8 cellular contexts compared by ENCODE assay signal in genomic region chr1:25506566-25507463, GRCh38. TPM values are rescaled to one million over a fixed set of nuclear protein-coding genes. Genes with fewer than 3 reads are reported as not detected.
DNase-seq lines count a peak whose midpoint lies in the region; ATAC-seq, FAIRE-seq and TF ChIP-seq lines count a peak whose summit lies in the region.
"Not testable (repeated sequence)": the region's sequence is repeated elsewhere in the genome, so short reads cannot be mapped to it uniquely, and the experiment has no call there.

No MANE protein-coding gene starts in this region.

- not testable (repeated sequence) for H3K27me3 Mint-ChIP-seq in activated CD4-positive, alpha-beta T cell treated with anti-CD3 and anti-CD28 coated beads, Interleukin-2, amount 10 ng/mL, durations not matched to agents 7 days and 5 days; activated T-helper 1 cell treated with anti-CD3 and anti-CD28 coated beads, Interleukin-12 subunit alpha, Interleukin-12 subunit beta, Interleukin-2, Interleukin-4 antibody, amounts not matched to agents 30 ng/mL and 10 ng/mL and 1 ng/mL, durations not matched to agents 14 hours and 24 hours and 36 hours (ENCODE audit: insufficient read depth); effector memory CD8-positive, alpha-beta T cell; naive thymus-derived CD8-positive, alpha-beta T cell; stimulated activated naive CD8-positive, alpha-beta T cell treated with anti-CD3 and anti-CD28 coated beads, Interleukin-15, amount 100 ng/mL, for 72 hours

- 43% methylated on average over 23 of the region's 37 CpGs for whole genome bisulfite sequencing in A549 (ENCODE audit: missing lambda C conversion rate)

- H3K4me3 Mint-ChIP-seq in activated CD4-positive, alpha-beta T cell treated with anti-CD3 and anti-CD28 coated beads, Interleukin-2, amount 10 ng/mL, durations not matched to agents 7 days and 5 days: peak overlapping the region; percentile 55
- H3K4me3 Mint-ChIP-seq in activated T-helper 1 cell treated with anti-CD3 and anti-CD28 coated beads, Interleukin-12 subunit alpha, Interleukin-12 subunit beta, Interleukin-2, Interleukin-4 antibody, amounts not matched to agents 30 ng/mL and 10 ng/mL and 1 ng/mL, durations not matched to agents 14 hours and 24 hours and 36 hours: peak overlapping the region; percentile 30
- peak overlapping the region; percentile 63 to 65 for H3K4me3 Mint-ChIP-seq in effector memory CD8-positive, alpha-beta T cell
- peak overlapping the region; percentile 58 to 85 (median 82) for H3K4me3 Mint-ChIP-seq in naive thymus-derived CD8-positive, alpha-beta T cell
- peak overlapping the region; percentile 50 to 73 for H3K4me3 Mint-ChIP-seq in stimulated activated naive CD8-positive, alpha-beta T cell treated with anti-CD3 and anti-CD28 coated beads, Interleukin-15, amount 100 ng/mL, for 72 hours

- intact Hi-C loops in activated T-helper 1 cell treated with anti-CD3 and anti-CD28 coated beads, Interleukin-12 subunit alpha, Interleukin-12 subunit beta, Interleukin-2, Interleukin-4 antibody, amounts not matched to agents 30 ng/mL and 10 ng/mL and 1 ng/mL, durations not matched to agents 14 hours and 24 hours and 36 hours (cut with micrococcal nuclease): not testable (repeated sequence)

- not testable (repeated sequence) for H3K36me3 Mint-ChIP-seq in activated CD4-positive, alpha-beta T cell treated with anti-CD3 and anti-CD28 coated beads, Interleukin-2, amount 10 ng/mL, durations not matched to agents 7 days and 5 days (ENCODE audit: low read depth); activated T-helper 1 cell treated with anti-CD3 and anti-CD28 coated beads, Interleukin-12 subunit alpha, Interleukin-12 subunit beta, Interleukin-2, Interleukin-4 antibody, amounts not matched to agents 30 ng/mL and 10 ng/mL and 1 ng/mL, durations not matched to agents 14 hours and 24 hours and 36 hours (ENCODE audit: low read depth); effector memory CD8-positive, alpha-beta T cell (ENCODE audit: insufficient read depth); naive thymus-derived CD8-positive, alpha-beta T cell

- peak overlapping the region in 1 of 2 experiments; percentile 46; a peak in 2 of 6 replicates for H3K27ac ChIP-seq in A549
- not testable (repeated sequence) for H3K27ac ChIP-seq in HEK293 (ENCODE audit: extremely low read depth, low read depth, low read length); iPS-18a (ENCODE audit: low read length)

- H3K4me1 Mint-ChIP-seq in activated CD4-positive, alpha-beta T cell treated with anti-CD3 and anti-CD28 coated beads, Interleukin-2, amount 10 ng/mL, durations not matched to agents 7 days and 5 days: peaks cover 25% of the 10 kb centered on the region
- H3K4me1 Mint-ChIP-seq in activated T-helper 1 cell treated with anti-CD3 and anti-CD28 coated beads, Interleukin-12 subunit alpha, Interleukin-12 subunit beta, Interleukin-2, Interleukin-4 antibody, amounts not matched to agents 30 ng/mL and 10 ng/mL and 1 ng/mL, durations not matched to agents 14 hours and 24 hours and 36 hours (ENCODE audit: low read depth): peaks cover 12% of the 10 kb centered on the region
- H3K4me1 Mint-ChIP-seq in effector memory CD8-positive, alpha-beta T cell (ENCODE audit: low read depth in 2 of 2): peaks cover 10 to 11% of the 10 kb centered on the region in 2 donors
- peaks cover 12 to 36% (median 33%) of the 10 kb centered on the region in 4 donors for H3K4me1 Mint-ChIP-seq in naive thymus-derived CD8-positive, alpha-beta T cell
- H3K4me1 Mint-ChIP-seq in stimulated activated naive CD8-positive, alpha-beta T cell treated with anti-CD3 and anti-CD28 coated beads, Interleukin-15, amount 100 ng/mL, for 72 hours: peaks cover 32% of the 10 kb centered on the region

- H3K9me3 Mint-ChIP-seq in activated CD4-positive, alpha-beta T cell treated with anti-CD3 and anti-CD28 coated beads, Interleukin-2, amount 10 ng/mL, durations not matched to agents 7 days and 5 days; activated T-helper 1 cell treated with anti-CD3 and anti-CD28 coated beads, Interleukin-12 subunit alpha, Interleukin-12 subunit beta, Interleukin-2, Interleukin-4 antibody, amounts not matched to agents 30 ng/mL and 10 ng/mL and 1 ng/mL, durations not matched to agents 14 hours and 24 hours and 36 hours; effector memory CD8-positive, alpha-beta T cell; naive thymus-derived CD8-positive, alpha-beta T cell; stimulated activated naive CD8-positive, alpha-beta T cell treated with anti-CD3 and anti-CD28 coated beads, Interleukin-15, amount 100 ng/mL, for 72 hours: not testable (repeated sequence)

- not testable (repeated sequence) for TF ChIP-seq CTCF in A549 (IDR thresholded peaks at IDR 0.05); HEK293 (tag by site-specific recombination; IDR thresholded peaks at IDR 0.05)

- not testable (repeated sequence) for ATAC-seq in A549; effector memory CD8-positive, alpha-beta T cell (replicated peaks); naive thymus-derived CD8-positive, alpha-beta T cell; stimulated activated naive CD8-positive, alpha-beta T cell treated with anti-CD3 and anti-CD28 coated beads, Interleukin-15, amount 100 ng/mL, for 72 hours

- H3K9me3 ChIP-seq in A549; HEK293 (ENCODE audit: control insufficient read depth, insufficient read depth, low read depth, low read length); iPS-18a (ENCODE audit: control insufficient read depth, low read depth, low read length): not testable (repeated sequence)

- TF ChIP-seq RAD21 in A549 (conservative IDR thresholded peaks at IDR 0.05 in 1 of 2, IDR thresholded peaks at IDR 0.05 in 1 of 2): not testable (repeated sequence)

- CTCF ChIA-PET in A549 (lab: Yijun Ruan, JAX): interaction anchor here (1.5 to 6.1 kb wide), 2 partner anchors 13 to 19 kb away, joined by 4 to 35 read pairs; no protein-coding TSS in a partner anchor
- CTCF ChIA-PET in HEK293 (lab: Yijun Ruan, JAX): interaction anchor here (0.7 to 2.3 kb wide), 2 partner anchors 19 to 31 kb away, joined by 3 to 7 read pairs; no protein-coding TSS in a partner anchor
- CTCF ChIA-PET in activated CD4-positive, alpha-beta T cell treated with anti-CD3 and anti-CD28 coated beads, Interleukin-2, amount 10 ng/mL, durations not matched to agents 7 days and 5 days (lab: Charles Lee): interaction anchor here (0.7 kb wide), 1 partner anchor 304 kb away, joined by 3 read pairs; no protein-coding TSS in a partner anchor

- H3K36me3 ChIP-seq in HEK293 (ENCODE audit: control insufficient read depth in 2 of 2, insufficient read depth in 1 of 2, low read length in 2 of 2); iPS-18a (ENCODE audit: control insufficient read depth, low read depth, low read length): not testable (repeated sequence)

- H3K27ac Mint-ChIP-seq in activated CD4-positive, alpha-beta T cell treated with anti-CD3 and anti-CD28 coated beads, Interleukin-2, amount 10 ng/mL, durations not matched to agents 7 days and 5 days: peak overlapping the region; percentile 78
- H3K27ac Mint-ChIP-seq in activated T-helper 1 cell treated with anti-CD3 and anti-CD28 coated beads, Interleukin-12 subunit alpha, Interleukin-12 subunit beta, Interleukin-2, Interleukin-4 antibody, amounts not matched to agents 30 ng/mL and 10 ng/mL and 1 ng/mL, durations not matched to agents 14 hours and 24 hours and 36 hours; effector memory CD8-positive, alpha-beta T cell: not testable (repeated sequence)
- H3K27ac Mint-ChIP-seq in naive thymus-derived CD8-positive, alpha-beta T cell: peak overlapping the region; percentile 79 to 95 (median 89)
- peak overlapping the region; percentile 25 to 97 for H3K27ac Mint-ChIP-seq in stimulated activated naive CD8-positive, alpha-beta T cell treated with anti-CD3 and anti-CD28 coated beads, Interleukin-15, amount 100 ng/mL, for 72 hours

- H3K9ac ChIP-seq in iPS-18a (ENCODE audit: low read length): peak overlapping the region; percentile 51

- not testable (repeated sequence) for TF ChIP-seq EP300 in A549 (IDR thresholded peaks at IDR 0.05)

- not testable (repeated sequence) for FAIRE-seq in A549 (lab: Jason Lieb, UNC)

- H3K4me2 ChIP-seq in A549: peak overlapping the region; percentile 62; the same call in 2 of the 3 replicates

- H3K4me1 ChIP-seq in A549 (peaks cover 11% of the 10 kb centered on the region; the same call in 1 of the 3 replicates), iPS-18a (ENCODE audit: control insufficient read depth, low read depth, low read length) (peaks cover 15% of the 10 kb centered on the region)
- H3K4me1 ChIP-seq in HEK293 (ENCODE audit: control insufficient read depth, insufficient read depth, low read length): not testable (repeated sequence)

- peak overlapping the region; percentile 31; the same call in 1 of the 3 replicates for H3K4me3 ChIP-seq in A549
- H3K4me3 ChIP-seq in HEK293 (ENCODE audit: low read depth, low read length): not testable (repeated sequence)
- H3K4me3 ChIP-seq in iPS-18a (ENCODE audit: low read length): peak overlapping the region; percentile 38

- not testable (repeated sequence) for H3K27me3 ChIP-seq in iPS-18a (ENCODE audit: control insufficient read depth, insufficient read depth, low read length)

- DNase-seq in A549 (ENCODE audit: low read depth in 1 of 2, low spot score in 1 of 2); stimulated activated naive CD8-positive, alpha-beta T cell treated with anti-CD3 and anti-CD28 coated beads, Interleukin-15, amount 100 ng/mL, for 72 hours: not testable (repeated sequence)
- DNase-seq in activated CD4-positive, alpha-beta T cell treated with anti-CD3 and anti-CD28 coated beads, Interleukin-2, amount 10 ng/mL, durations not matched to agents 7 days and 5 days: peak; percentile 42
- DNase-seq in activated T-helper 1 cell treated with anti-CD3 and anti-CD28 coated beads, Interleukin-12 subunit alpha, Interleukin-12 subunit beta, Interleukin-2, Interleukin-4 antibody, amounts not matched to agents 30 ng/mL and 10 ng/mL and 1 ng/mL, durations not matched to agents 14 hours and 24 hours and 36 hours (ENCODE audit: low spot score): peak; percentile 17
- DNase-seq in effector memory CD8-positive, alpha-beta T cell: peak in 2 of 3 experiments; percentile 3 to 14
- DNase-seq in naive thymus-derived CD8-positive, alpha-beta T cell: peak in 9 of 10 donors; percentile 30 to 79 (median 53)

- not testable (repeated sequence) for TF ChIP-seq POLR2A in A549 (IDR thresholded peaks at IDR 0.05; ENCODE audit: low read length)

- POLR2A ChIA-PET in A549 (lab: Yijun Ruan, JAX); HEK293 (lab: Yijun Ruan, JAX); activated CD4-positive, alpha-beta T cell treated with anti-CD3 and anti-CD28 coated beads, Interleukin-2, amount 10 ng/mL, durations not matched to agents 7 days and 5 days (lab: Charles Lee): not testable (repeated sequence)
- POLR2A ChIA-PET in naive thymus-derived CD8-positive, alpha-beta T cell (lab: Charles Lee): interaction anchor here (2.0 to 6.9 kb wide), 6 partner anchors 13 to 313 kb away, joined by 4 to 90 read pairs (median 17); partner anchors contain the start of gene MTFR1L

RNA-seq across cellular contexts. Expression of gene LDLRAP1, which starts 36.6 kb away (rescaled TPM):
- polyA plus RNA-seq in A549 (2011; rRNA removed): 7.9 and 9.2 TPM in 2 replicates
- 12.7 and 16.4 TPM in 2 replicates for polyA plus RNA-seq in A549 (2012; cell fraction: cytosol; rRNA removed)
- polyA plus RNA-seq in A549 (2012; cell fraction: nucleus; rRNA removed): 19.2 and 21.2 TPM in 2 replicates
- polyA plus RNA-seq in A549 (2017; fragmentation: RNase III; extraction: RNeasy Plus Mini Kit Qiagen cat#74134 plus additional on column Dnase treatment): 9.9 to 10.9 TPM (median 10.1 TPM) in 3 replicates
- polyA minus RNA-seq in A549 (2011; rRNA and poly(A)+ RNA removed): 7.3 and 7.4 TPM in 2 replicates
- total RNA-seq in activated CD4-positive, alpha-beta T cell treated with anti-CD3 and anti-CD28 coated beads, Interleukin-2, amount 10 ng/mL, durations not matched to agents 7 days and 5 days: 10 to 100 TPM; 64.4 to 65.3 TPM
- 4.6 and 5.3 TPM in 2 replicates for total RNA-seq in activated T-helper 1 cell treated with anti-CD3 and anti-CD28 coated beads, Interleukin-12 subunit alpha, Interleukin-12 subunit beta, Interleukin-2, Interleukin-4 antibody, amounts not matched to agents 30 ng/mL and 10 ng/mL and 1 ng/mL, durations not matched to agents 14 hours and 24 hours and 36 hours
- 100 to 1,000 TPM; 361 to 364 TPM for total RNA-seq in naive thymus-derived CD8-positive, alpha-beta T cell
- polyA plus RNA-seq in naive thymus-derived CD8-positive, alpha-beta T cell: 100 to 1,000 TPM; 387 to 877 (median 421) TPM

Comparison
In these comparisons a context has a peak if more than half of its experiments do, and no peak if none do; other contexts are left out.
1. H3K4me3 Mint-ChIP-seq: peak in every context shown above with its lines; median percentile 82 in naive thymus-derived CD8-positive, alpha-beta T cell; 64 in effector memory CD8-positive, alpha-beta T cell; 62 in stimulated activated naive CD8-positive, alpha-beta T cell treated with anti-CD3 and anti-CD28 coated beads, Interleukin-15, amount 100 ng/mL, for 72 hours; 55 in activated CD4-positive, alpha-beta T cell treated with anti-CD3 and anti-CD28 coated beads, Interleukin-2, amount 10 ng/mL, durations not matched to agents 7 days and 5 days; 30 in activated T-helper 1 cell treated with anti-CD3 and anti-CD28 coated beads, Interleukin-12 subunit alpha, Interleukin-12 subunit beta, Interleukin-2, Interleukin-4 antibody, amounts not matched to agents 30 ng/mL and 10 ng/mL and 1 ng/mL, durations not matched to agents 14 hours and 24 hours and 36 hours.
2. RNA of gene LDLRAP1, which starts 36.6 kb away (total RNA-seq): 361 to 364 TPM in naive thymus-derived CD8-positive, alpha-beta T cell and 64.4 to 65.3 TPM in activated CD4-positive, alpha-beta T cell treated with anti-CD3 and anti-CD28 coated beads, Interleukin-2, amount 10 ng/mL, durations not matched to agents 7 days and 5 days; 4.6 to 5.3 TPM in activated T-helper 1 cell treated with anti-CD3 and anti-CD28 coated beads, Interleukin-12 subunit alpha, Interleukin-12 subunit beta, Interleukin-2, Interleukin-4 antibody, amounts not matched to agents 30 ng/mL and 10 ng/mL and 1 ng/mL, durations not matched to agents 14 hours and 24 hours and 36 hours; every median in the first group is over 10 times any median in the second.